In genomic region chr6:1228754-1229191, GRCh38 we compare ENCODE assay signal across 1 cellular context.
TF ChIP-seq lines count a peak whose summit lies in the region.

No MANE protein-coding gene starts in this region.

TF ChIP-seq in HepG2, 621 proteins besides CTCF, POLR2A, EP300 and RAD21 (continued from another document):
- TF ChIP-seq ZSCAN5A (CRISPR knock-in tag; IDR thresholded peaks at IDR 0.05; ENCODE audit: borderline replicate concordance) = 0 out of 2 replicates have a peak, but pooled peaks have one; percentile 6
- no peak for TF ChIP-seq GTF2F1 (IDR thresholded peaks at IDR 0.05; ENCODE audit: low read length)
